In genomic region chr15:23629234-23629805, GRCh38 we compare ENCODE assay signal across 9 cellular contexts. TPM values are rescaled to one million over a fixed set of nuclear protein-coding genes. Genes with fewer than 3 reads are reported as not detected.
DNase-seq lines count a peak whose midpoint lies in the region; ATAC-seq, FAIRE-seq and TF ChIP-seq lines count a peak whose summit lies in the region.
"Had no signal": no experiment of that assay in that cellular context is flagged by ENCODE, and none has a peak within 500 bp of the region (broad histone marks: within the 10 kb centered on the region; RNA-seq: fewer than 3 reads in every experiment).

No MANE protein-coding gene starts in this region.

- intact Hi-C loops in left lung (cut with DNase I), result no loop called here

- H4K20me1 ChIP-seq in KMS-11 (ENCODE audit: insufficient read depth), result no peaks in the 10 kb centered on the region

- H3K27ac ChIP-seq in KMS-11 (no peak overlapping the region), left lung (no peak overlapping the region)

- no peak overlapping the region for H3K4me3 ChIP-seq in KMS-11 (IDR thresholded peaks at IDR 0.05; ENCODE audit: insufficient read depth, low read depth, low read length)
- H3K4me3 ChIP-seq in left lung, result no peak overlapping the region

- peak; percentile 46 for DNase-seq in COR-L47 (lab: John Stamatoyannopoulos, UW)
- no peak for DNase-seq in left lung
- DNase-seq in stimulated activated CD4-positive, alpha-beta T cell treated with anti-CD3 and anti-CD28 coated beads, Interleukin-15, amount 100 ng/mL, for 24 hours, result no peak
- no peak for DNase-seq in activated CD8-positive, alpha-beta memory T cell treated with anti-CD3 and anti-CD28 coated beads for 24 hours
- no peak for DNase-seq in GM20000 (ENCODE audit: low spot score)
- DNase-seq: T-helper 17 cell had no signal

- ATAC-seq in left lung, result peak; percentile 71
- no peak for ATAC-seq in GM21529 (IDR thresholded peaks at IDR 0.05; ENCODE audit: unreplicated experiment)
- ATAC-seq: T-helper 17 cell had no signal

- peak; percentile 76 for TF ChIP-seq CTCF in KMS-11 (conservative IDR thresholded peaks at IDR 0.05; ENCODE audit: low read depth, low read length)
- TF ChIP-seq CTCF in left lung (IDR thresholded peaks at IDR 0.05), result peak in 1 of 2 donors; percentile 36
- no peak for TF ChIP-seq CTCF in GM20000 (IDR thresholded peaks at IDR 0.05; ENCODE audit: extremely low read depth, missing control alignments)

- H3K36me3 ChIP-seq in KMS-11 (ENCODE audit: insufficient read depth), result no peaks in the 10 kb centered on the region
- no peaks in the 10 kb centered on the region for H3K36me3 ChIP-seq in left lung

- FAIRE-seq in TTC549 (lab: Jason Lieb, UNC), result peak; percentile 62

- H3K4me1 ChIP-seq in KMS-11 (ENCODE audit: low read depth, poor library complexity, severe bottlenecking), result no peaks in the 10 kb centered on the region
- no peaks in the 10 kb centered on the region for H3K4me1 ChIP-seq in left lung

- no peaks in the 10 kb centered on the region for H3K79me2 ChIP-seq in KMS-11 (ENCODE audit: insufficient read depth, low read depth)

- no peak overlapping the region for H3K4me2 ChIP-seq in KMS-11

- H3K27me3 ChIP-seq in KMS-11 (ENCODE audit: insufficient read depth, low read depth) (no peaks in the 10 kb centered on the region), left lung (peaks cover 0 to 49% of the 10 kb centered on the region in 2 donors)

- H2AFZ ChIP-seq in KMS-11 (ENCODE audit: low read depth), result no peak overlapping the region

- H3K9ac ChIP-seq in KMS-11, result no peak overlapping the region

- H3K9me3 ChIP-seq in left lung, result no peaks in the 10 kb centered on the region

RNA-seq across cellular contexts. Expression of gene MAGEL2, which starts 18.3 kb away (rescaled TPM):
- total RNA-seq in left lung, result 1 to 10 TPM in 1 of 2 donors, under 1 TPM in 1; 0.60 to 1.6 TPM
- total RNA-seq: T-helper 17 cell had no signal

RNA-seq across cellular contexts. Expression of gene NDN, which starts 57.8 kb away (rescaled TPM):
- total RNA-seq in left lung, result 10 to 100 TPM; 41.7 to 43.1 TPM
- total RNA-seq: T-helper 17 cell had no signal
